Comparison of ENCODE assay signal across 19 cellular contexts in the genomic region with DNA sequence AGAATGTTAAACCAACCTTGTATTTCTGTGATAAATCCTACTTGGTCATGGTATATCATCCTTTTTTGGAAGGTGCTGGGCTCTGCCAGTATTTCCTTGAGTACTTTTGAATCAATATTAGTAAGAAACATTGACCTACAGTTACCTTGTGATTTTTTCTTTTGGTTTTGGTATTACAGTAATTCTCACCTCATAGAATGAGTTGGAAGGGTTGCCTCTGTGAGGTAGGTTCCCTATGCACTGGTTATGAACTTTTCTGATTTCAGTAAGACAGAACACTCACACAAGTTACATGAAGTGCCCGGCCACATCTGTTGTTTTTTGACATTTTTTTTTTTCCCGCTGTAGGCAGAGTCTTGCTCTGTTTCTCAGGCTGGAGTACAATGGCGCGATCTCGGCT. TPM values are rescaled to one million over a fixed set of nuclear protein-coding genes. Genes with fewer than 3 reads are reported as not detected.
A peak's percentile ranks its signal among the peaks of the same experiment; 100 is the strongest.
DNase-seq lines count a peak whose midpoint lies in the region; ATAC-seq, FAIRE-seq and TF ChIP-seq lines count a peak whose summit lies in the region.
"Had no signal": no experiment of that assay in that cellular context is flagged by ENCODE, and none has a peak within 500 bp of the region (broad histone marks: within the 10 kb centered on the region; RNA-seq: fewer than 3 reads in every experiment).

No MANE protein-coding gene starts in this region.

- no peak overlapping the region for H3K9ac ChIP-seq in K562 (ENCODE audit: insufficient read depth in 1 of 2, low read depth in 2 of 2, low read length in 2 of 2)
- H3K9ac ChIP-seq: BLaER1, GM23248 had no signal

- TF ChIP-seq POLR2A in K562 (conservative IDR thresholded peaks at IDR 0.05) = no peak

- in situ Hi-C loops in K562 (cut with MboI) = no loop called here

- no peak overlapping the region for H2AFZ ChIP-seq in K562 (ENCODE audit: low read depth, low read length)
- H2AFZ ChIP-seq: GM23248 had no signal

- H3K27me3 Mint-ChIP-seq in activated CD4-positive, alpha-beta T cell treated with anti-CD3 and anti-CD28 coated beads for 36 hours = no peaks in the 10 kb centered on the region

- H3K36me3 ChIP-seq in K562 (ENCODE audit: control insufficient read depth, insufficient read depth, low read length) = peaks cover 21% of the 10 kb centered on the region; the same call in 1 of the 3 replicates

- no peaks in the 10 kb centered on the region for H3K9me3 ChIP-seq in K562 (replicated peaks; ENCODE audit: control insufficient read depth, insufficient read depth, low read depth, low read length)
- H3K9me3 ChIP-seq: ascending aorta had no signal

- H3K4me1 ChIP-seq in K562 (replicated peaks in 1 of 2; ENCODE audit: control insufficient read depth in 2 of 2, insufficient read depth in 2 of 2, low read length in 2 of 2) = no peaks in the 10 kb centered on the region; a peak in 1 of 5 replicates
- H3K4me1 ChIP-seq: ascending aorta, BLaER1 had no signal

- peaks cover 62% of the 10 kb centered on the region for H3K36me3 Mint-ChIP-seq in activated CD4-positive, alpha-beta T cell treated with anti-CD3 and anti-CD28 coated beads for 36 hours (ENCODE audit: low read depth)

- no peak overlapping the region for H3K4me3 ChIP-seq in K562
- H3K4me3 ChIP-seq: ascending aorta, BLaER1, GM23248 had no signal

- no peak for TF ChIP-seq RAD21 in K562 (CRISPR knock-in tag; conservative IDR thresholded peaks at IDR 0.05 in 1 of 2, IDR thresholded peaks at IDR 0.05 in 1 of 2)

- H3K27ac ChIP-seq in K562 (ENCODE audit: extremely low read depth, low read depth, low read length) = no peak overlapping the region
- H3K27ac ChIP-seq: ascending aorta, BLaER1, GM23248 had no signal

- POLR2A ChIA-PET in activated CD4-positive, alpha-beta T cell treated with anti-CD3 and anti-CD28 coated beads for 36 hours (lab: Charles Lee) = no interaction called here
- POLR2A ChIA-PET in K562 (lab: Yijun Ruan, JAX) = no interaction called here

- H3K9me1 ChIP-seq in K562 (ENCODE audit: control insufficient read depth, insufficient read depth, low read length) = no peaks in the 10 kb centered on the region

- FAIRE-seq in K562 (lab: Jason Lieb, UNC) = no peak
- FAIRE-seq: A204.1 had no signal

- no peaks in the 10 kb centered on the region for H3K27me3 ChIP-seq in K562 (ENCODE audit: control insufficient read depth in 2 of 2, insufficient read depth in 2 of 2, low read length in 2 of 2)
- H3K27me3 ChIP-seq: ascending aorta, BLaER1 had no signal

- no peak overlapping the region for H3K4me2 ChIP-seq in K562 (ENCODE audit: insufficient read depth, low read length)
- H3K4me2 ChIP-seq: BLaER1 had no signal

- peak; percentile 11 for DNase-seq in activated CD4-positive, alpha-beta T cell treated with anti-CD3 and anti-CD28 coated beads for 36 hours
- no peak for DNase-seq in activated CD4-positive, alpha-beta T cell treated with anti-CD3 and anti-CD28 coated beads, Interleukin-2, amount 50 U/mL, for 4 hours
- DNase-seq in K562 (ENCODE audit: extremely low read depth in 1 of 4, low spot score in 3 of 4) = no peak
- DNase-seq in NCI-H82 treated with DMSO at 0.1 percent for 48 hours (lab: John Stamatoyannopoulos, UW; ENCODE audit: unreplicated experiment) = no peak
- DNase-seq in superior temporal gyrus (ENCODE audit: extremely low spot score) = no peak
- DNase-seq: activated gamma-delta T cell treated with Interleukin-2 at 50 U/mL for 16 hours; cerebellar nuclear complex; effector CD8-positive, alpha-beta T cell; GM23248; Kasumi-1; NCI-H1092 treated with DMSO at 0.1 percent for 48 hours; SIG-M5 had no signal

- peaks cover 49% of the 10 kb centered on the region for H3K79me2 ChIP-seq in K562 (ENCODE audit: control insufficient read depth, insufficient read depth, low read length)

- H3K9me3 Mint-ChIP-seq in activated CD4-positive, alpha-beta T cell treated with anti-CD3 and anti-CD28 coated beads for 36 hours (ENCODE audit: low read depth) = peaks cover 2% of the 10 kb centered on the region

- no peaks in the 10 kb centered on the region for H4K20me1 ChIP-seq in K562 (replicated peaks; ENCODE audit: control insufficient read depth, insufficient read depth, low read length)

- peak; percentile 95 for ATAC-seq in activated CD4-positive, alpha-beta T cell treated with anti-CD3 and anti-CD28 coated beads for 36 hours
- peak; percentile 78 for ATAC-seq in GM19455 (IDR thresholded peaks at IDR 0.05; ENCODE audit: unreplicated experiment)
- ATAC-seq in HG02938 (IDR thresholded peaks at IDR 0.05; ENCODE audit: unreplicated experiment) = peak; percentile 86
- no peak for ATAC-seq in K562
- no peak for ATAC-seq in HG02981 (IDR thresholded peaks at IDR 0.05; ENCODE audit: unreplicated experiment)

- intact Hi-C loops in activated CD4-positive, alpha-beta T cell treated with anti-CD3 and anti-CD28 coated beads for 36 hours (cut with DNase I, micrococcal nuclease) = loop anchor here in 1 of 2 experiments (2.0 kb wide), 1 partner anchor 19 kb away; a partner anchor contains a TSS
- intact Hi-C loops in K562 (cut with micrococcal nuclease) = no loop called here

- BruUV-seq in K562 (replicated peaks; lab: Mats Ljungman, UMichigan) = no TSS peak

- H3K27ac Mint-ChIP-seq in activated CD4-positive, alpha-beta T cell treated with anti-CD3 and anti-CD28 coated beads for 36 hours = no peak overlapping the region
- H3K27ac Mint-ChIP-seq: T-helper 1 cell treated with Interleukin-12 subunit alpha and Interleukin-12 subunit beta and Interleukin-4 antibody, amounts not matched to agents 30 μg/mL and 1 μg/mL, for 36 hours had no signal

- no peak overlapping the region for H3K4me3 Mint-ChIP-seq in activated CD4-positive, alpha-beta T cell treated with anti-CD3 and anti-CD28 coated beads for 36 hours
- H3K4me3 Mint-ChIP-seq: T-helper 1 cell treated with Interleukin-12 subunit alpha and Interleukin-12 subunit beta and Interleukin-4 antibody, amounts not matched to agents 30 μg/mL and 1 μg/mL, for 36 hours had no signal

- 80% methylated on average over 5 of the region's 5 CpGs for WGBS in K562 (ENCODE audit: insufficient coverage, low coverage, missing lambda C conversion rate)

- no peak for TF ChIP-seq EP300 in K562 (IDR thresholded peaks at IDR 0.05; ENCODE audit: low read length)

- CTCF ChIA-PET in activated CD4-positive, alpha-beta T cell treated with anti-CD3 and anti-CD28 coated beads for 36 hours (lab: Charles Lee) = no interaction called here
- CTCF ChIA-PET in K562 (lab: Yijun Ruan, JAX; ENCODE audit: low intra/inter-chr PET ratio) = interaction anchor here (0.6 kb wide), 1 partner anchor 658 kb away, joined by 4 read pairs; no protein-coding TSS in a partner anchor

- H3K4me1 Mint-ChIP-seq in activated CD4-positive, alpha-beta T cell treated with anti-CD3 and anti-CD28 coated beads for 36 hours = peaks cover 34% of the 10 kb centered on the region

- TF ChIP-seq CTCF in K562 (IDR thresholded peaks at IDR 0.05 in 2 of 3, conservative IDR thresholded peaks at IDR 0.05 in 1 of 3; ENCODE audit: insufficient read depth in 2 of 3, low read depth in 1 of 3, low read length in 3 of 3) = no peak

TF ChIP-seq in K562, 482 proteins besides CTCF, POLR2A, EP300 and RAD21:
- TF ChIP-seq ARNT (IDR thresholded peaks at IDR 0.05) = no peak
- TF ChIP-seq ESRRA (IDR thresholded peaks at IDR 0.05; ENCODE audit: borderline replicate concordance, low read depth) = no peak
- TF ChIP-seq, protein P1, sequence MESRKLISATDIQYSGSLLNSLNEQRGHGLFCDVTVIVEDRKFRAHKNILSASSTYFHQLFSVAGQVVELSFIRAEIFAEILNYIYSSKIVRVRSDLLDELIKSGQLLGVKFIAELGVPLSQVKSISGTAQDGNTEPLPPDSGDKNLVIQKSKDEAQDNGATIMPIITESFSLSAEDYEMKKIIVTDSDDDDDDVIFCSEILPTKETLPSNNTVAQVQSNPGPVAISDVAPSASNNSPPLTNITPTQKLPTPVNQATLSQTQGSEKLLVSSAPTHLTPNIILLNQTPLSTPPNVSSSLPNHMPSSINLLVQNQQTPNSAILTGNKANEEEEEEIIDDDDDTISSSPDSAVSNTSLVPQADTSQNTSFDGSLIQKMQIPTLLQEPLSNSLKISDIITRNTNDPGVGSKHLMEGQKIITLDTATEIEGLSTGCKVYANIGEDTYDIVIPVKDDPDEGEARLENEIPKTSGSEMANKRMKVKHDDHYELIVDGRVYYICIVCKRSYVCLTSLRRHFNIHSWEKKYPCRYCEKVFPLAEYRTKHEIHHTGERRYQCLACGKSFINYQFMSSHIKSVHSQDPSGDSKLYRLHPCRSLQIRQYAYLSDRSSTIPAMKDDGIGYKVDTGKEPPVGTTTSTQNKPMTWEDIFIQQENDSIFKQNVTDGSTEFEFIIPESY (CRISPR knock-in tag; IDR thresholded peaks at IDR 0.05) = peak; percentile 84
TF ChIP-seq in K562: peak in this region for 1.

RNA-seq across cellular contexts. Expression of a gene that starts 20.0 kb away (rescaled TPM):
- total RNA-seq in activated CD4-positive, alpha-beta T cell treated with anti-CD3 and anti-CD28 coated beads for 36 hours = 10 to 100 TPM; 45.3 to 51.8 TPM
- 65.7 and 80.5 TPM in 2 replicates for total RNA-seq in K562 (2011; cell fraction: chromatin; rRNA removed; ENCODE audit: low replicate concordance)
- total RNA-seq in K562 (2011; cell fraction: nucleolus; rRNA removed) = 36.9 and 41.6 TPM in 2 replicates
- 39.4 and 45.8 TPM in 2 replicates for total RNA-seq in K562 (2011; cell fraction: nucleoplasm; rRNA removed)
- 98.2 and 105 TPM in 2 replicates for total RNA-seq in K562 (2014; rRNA removed)
- total RNA-seq in K562 (2014; rRNA removed; fragmentation: Illumina TruSeq; extraction: Trizol) = 120 and 136 TPM in 2 replicates
- total RNA-seq in K562 (2015; rRNA removed; fragmentation: Illumina TruSeq; extraction: Trizol) = 88.0 and 90.8 TPM in 2 replicates
- total RNA-seq in K562 (2021) = 92.8 and 94.6 TPM in 2 replicates
- polyA plus RNA-seq in K562 (2011; rRNA removed) = 173 and 174 TPM in 2 replicates
- 132 and 185 TPM in 2 replicates for polyA plus RNA-seq in K562 (2011; cell fraction: cytosol; rRNA removed)
- 52.5 and 74.8 TPM in 2 replicates for polyA plus RNA-seq in K562 (2011; cell fraction: nucleus; rRNA removed)
- polyA plus RNA-seq in K562 (2012) = 75.6 and 83.6 TPM in 2 replicates
- 113 and 117 TPM in 2 replicates for polyA plus RNA-seq in K562 (2014; fragmentation: Illumina TruSeq; extraction: Trizol)
- polyA plus RNA-seq in K562 (2014; fragmentation: Nextera tagmentation; extraction: Ambion mirVana) = 10 to 100 TPM; 69.5 to 83.7 TPM
- 79.9 and 105 TPM in 2 replicates for polyA plus RNA-seq in K562 (2014; rRNA removed)
- polyA minus RNA-seq in K562 (2011; rRNA and poly(A)+ RNA removed) = 212 and 254 TPM in 2 replicates
- polyA minus RNA-seq in K562 (2011; cell fraction: cytosol; rRNA and poly(A)+ RNA removed) = 70.0 and 106 TPM in 2 replicates
- 18.0 and 38.0 TPM in 2 replicates for polyA minus RNA-seq in K562 (2011; cell fraction: nucleus; rRNA and poly(A)+ RNA removed)

Comparison
In these comparisons a context has a peak if more than half of its experiments do, and no peak if none do; other contexts are left out.
1. ATAC-seq: peak in activated CD4-positive, alpha-beta T cell treated with anti-CD3 and anti-CD28 coated beads for 36 hours (single experiment), GM19455 (single experiment) and HG02938 (single experiment); none in K562 (single experiment) and HG02981 (single experiment).